ENCODE assay signal across 10 cellular contexts in genomic region chr2:20667151-20667530, GRCh38. TPM values are rescaled to one million over a fixed set of nuclear protein-coding genes. Genes with fewer than 3 reads are reported as not detected.
DNase-seq lines count a peak whose midpoint lies in the region; ATAC-seq and TF ChIP-seq lines count a peak whose summit lies in the region.
"Had no signal": no experiment of that assay in that cellular context is flagged by ENCODE, and none has a peak within 500 bp of the region (broad histone marks: within the 10 kb centered on the region; RNA-seq: fewer than 3 reads in every experiment).

No MANE protein-coding gene starts in this region.

- no peaks in the 10 kb centered on the region for H3K9me3 ChIP-seq in prostate gland

- no peak overlapping the region for H3K27ac ChIP-seq in HL-60 (replicated peaks)
- peak overlapping the region; percentile 65 to 71 for H3K27ac ChIP-seq in prostate gland

- no peak for TF ChIP-seq POLR2A in prostate gland (IDR thresholded peaks at IDR 0.05)

- DNase-seq in GM06990 (ENCODE audit: extremely low read depth, insufficient read length) (no peak), HL-60 (ENCODE audit: low read depth in 1 of 2, low spot score in 1 of 2) (no peak), fibroblast of pulmonary artery (ENCODE audit: low read depth) (no peak), prostate gland (ENCODE audit: low spot score) (no peak), NCI-H2196 (lab: John Stamatoyannopoulos, UW; ENCODE audit: unreplicated experiment) (no peak), NCI-H2196 treated with DMSO at 0.1 percent for 48 hours (lab: John Stamatoyannopoulos, UW; ENCODE audit: unreplicated experiment) (no peak)

- H3K4me1 ChIP-seq in prostate gland (replicated peaks) = peaks cover 5% of the 10 kb centered on the region

- TF ChIP-seq CTCF in GM06990 (IDR thresholded peaks at IDR 0.05; ENCODE audit: insufficient read depth, low read length, poor library complexity, severe bottlenecking) (no peak), HL-60 (IDR thresholded peaks at IDR 0.05; ENCODE audit: insufficient read depth, low read length) (no peak), fibroblast of pulmonary artery (IDR thresholded peaks at IDR 0.05; ENCODE audit: low read length, missing control alignments) (no peak), prostate gland (IDR thresholded peaks at IDR 0.05) (peak in 1 of 4 experiments; percentile 2)

- H3K36me3 ChIP-seq in GM06990 (ENCODE audit: control insufficient read depth, insufficient read depth, low read length) = no peaks in the 10 kb centered on the region
- H3K36me3 ChIP-seq in prostate gland = no peaks in the 10 kb centered on the region

- H3K27me3 ChIP-seq in GM06990 (replicated peaks; ENCODE audit: control insufficient read depth, insufficient read depth, low read length) = peaks cover 2% of the 10 kb centered on the region
- peaks cover 47% of the 10 kb centered on the region for H3K27me3 ChIP-seq in HL-60 (ENCODE audit: insufficient read depth, poor library complexity, severe bottlenecking)
- peaks cover 10% of the 10 kb centered on the region for H3K27me3 ChIP-seq in prostate gland (replicated peaks; ENCODE audit: insufficient read depth)

- peak overlapping the region; percentile 62 for H3K4me3 ChIP-seq in GM06990 (replicated peaks; ENCODE audit: low read depth, low read length)
- H3K4me3 ChIP-seq in HL-60 (replicated peaks; ENCODE audit: insufficient read depth, low read length) = peak overlapping the region; percentile 34; the same call in 1 of the 2 replicates
- H3K4me3 ChIP-seq in fibroblast of pulmonary artery (replicated peaks; ENCODE audit: low read depth, low read length) = peak overlapping the region; percentile 25
- peak overlapping the region; percentile 41 to 45 for H3K4me3 ChIP-seq in prostate gland

- intact Hi-C loops in prostate gland (cut with DNase I) = no loop called here

- ATAC-seq in GM18907 (IDR thresholded peaks at IDR 0.05; ENCODE audit: unreplicated experiment) = no peak
- no peak for ATAC-seq in esophagus mucosa

- WGBS in prostate gland = under 1% methylated on average over 51 of the region's 62 CpGs

RNA-seq across cellular contexts. Expression of gene GDF7, which starts 0.2 kb away (rescaled TPM):
- total RNA-seq in prostate gland (1 to 10 TPM; 3.3 to 7.0 TPM), esophagus mucosa (0.32 TPM)
- total RNA-seq: activated CD8-positive, alpha-beta memory T cell treated with anti-CD3 and anti-CD28 coated beads for 36 hours; myocyte had no signal

RNA-seq across cellular contexts. Expression of gene HS1BP3, which starts 16.2 kb away (rescaled TPM):
- total RNA-seq in prostate gland (10 to 100 TPM; 29.9 to 39.4 TPM), esophagus mucosa (12.4 TPM)
